In the genomic region with DNA sequence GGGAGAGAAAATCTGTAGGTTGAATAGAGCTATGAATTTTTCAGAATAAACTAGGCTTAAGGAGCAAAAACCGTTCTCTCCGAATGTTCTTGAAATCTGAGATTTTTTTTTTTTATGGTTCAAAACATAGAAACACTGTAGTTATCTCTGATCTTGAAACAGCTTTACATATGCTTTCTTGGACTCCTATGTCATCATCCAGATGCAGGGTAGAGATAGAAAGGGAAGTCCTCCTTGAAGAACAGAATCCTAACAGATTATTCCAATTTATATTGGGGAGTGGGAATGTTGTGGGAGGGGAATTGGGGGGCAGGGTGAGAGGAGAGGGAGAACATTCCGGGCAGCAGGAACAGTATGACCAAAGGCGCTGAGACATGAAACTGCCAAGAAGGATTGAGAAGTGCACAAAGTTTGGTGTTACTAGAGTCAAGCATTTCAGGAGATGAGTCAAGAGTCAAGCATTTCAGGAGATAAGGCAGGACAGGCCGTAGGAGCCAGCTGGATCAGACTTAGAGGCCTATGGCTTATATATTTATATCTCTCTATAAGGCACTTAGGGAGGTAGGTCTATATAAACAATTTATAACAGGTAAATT, we compare ENCODE assay signal across 19 cellular contexts. TPM values are rescaled to one million over a fixed set of nuclear protein-coding genes. Genes with fewer than 3 reads are reported as not detected.
DNase-seq lines count a peak whose midpoint lies in the region; ATAC-seq and TF ChIP-seq lines count a peak whose summit lies in the region.
"Had no signal": no experiment of that assay in that cellular context is flagged by ENCODE, and none has a peak within 500 bp of the region (broad histone marks: within the 10 kb centered on the region; RNA-seq: fewer than 3 reads in every experiment).

No MANE protein-coding gene starts in this region.

- H3K36me3 ChIP-seq in HAP-1 (replicated peaks) = peaks cover 2% of the 10 kb centered on the region; the same call in 1 of the 2 replicates
- H3K36me3 ChIP-seq: esophagus muscularis mucosa, pancreas had no signal

- 67% methylated on average over 5 of the region's 5 CpGs for WGBS in right cardiac atrium

- no peak for TF ChIP-seq CTCF in astrocyte of the spinal cord (IDR thresholded peaks at IDR 0.05; ENCODE audit: low read depth, low read length)

- ATAC-seq in right cardiac atrium = peak; percentile 51 to 71
- ATAC-seq in HG02678 (IDR thresholded peaks at IDR 0.05; ENCODE audit: unreplicated experiment) = no peak
- ATAC-seq: mucosa of descending colon, T-helper 17 cell had no signal

- intact Hi-C loops in right cardiac atrium (cut with DNase I) = no loop called here

- H3K9me3 ChIP-seq in right cardiac atrium (ENCODE audit: control insufficient read depth, low read length) (no peaks in the 10 kb centered on the region), HAP-1 (no peaks in the 10 kb centered on the region)
- H3K9me3 ChIP-seq: esophagus muscularis mucosa, mucosa of descending colon, pancreas had no signal

- peak overlapping the region; percentile 85 for H3K27ac ChIP-seq in right cardiac atrium (ENCODE audit: low read length)
- H3K27ac ChIP-seq: esophagus muscularis mucosa, pancreas had no signal

- in situ Hi-C loops in astrocyte of the spinal cord (cut with HindIII; ENCODE audit: low sequenced_read_pairs) = no loop called here
- in situ Hi-C loops in HAP-1 (cut with MboI; ENCODE audit: low sequenced_read_pairs) = no loop called here

- no peak overlapping the region for H3K4me3 ChIP-seq in astrocyte of the spinal cord (ENCODE audit: low read depth, low read length)
- H3K4me3 ChIP-seq in right cardiac atrium (ENCODE audit: low read length) = no peak overlapping the region
- H3K4me3 ChIP-seq in HAP-1 = no peak overlapping the region
- H3K4me3 ChIP-seq: esophagus muscularis mucosa, mucosa of descending colon, pancreas had no signal

- H3K4me1 ChIP-seq in right cardiac atrium (ENCODE audit: control insufficient read depth, insufficient read depth, low read length) (peaks cover 2% of the 10 kb centered on the region), HAP-1 (no peaks in the 10 kb centered on the region)

- H3K27me3 ChIP-seq in right cardiac atrium (ENCODE audit: control insufficient read depth, insufficient read depth) (no peaks in the 10 kb centered on the region), HAP-1 (ENCODE audit: low read depth) (no peaks in the 10 kb centered on the region)
- H3K27me3 ChIP-seq: esophagus muscularis mucosa, pancreas had no signal

- DNase-seq in 8988T = peak; percentile 29
- DNase-seq in HT1080 (ENCODE audit: low read depth) = peak; percentile 76
- DNase-seq in astrocyte of the spinal cord (ENCODE audit: low read depth, low spot score) = peak; percentile 34
- DNase-seq in right cardiac atrium = no peak
- no peak for DNase-seq in HAP-1 (ENCODE audit: low spot score in 2 of 2)
- no peak for DNase-seq in NCI-H2227 treated with DMSO at 0.1 percent for 48 hours (lab: John Stamatoyannopoulos, UW)
- DNase-seq in NCI-H2081 treated with DMSO at 0.1 percent for 48 hours (lab: John Stamatoyannopoulos, UW) = no peak
- DNase-seq: activated CD4-positive, alpha-beta T cell treated with anti-CD3 and anti-CD28 coated beads for 1 hour; activated naive CD8-positive, alpha-beta T cell treated with anti-CD3 and anti-CD28 coated beads, Interleukin-2, amount 10 ng/mL, durations not matched to agents 7 days and 5 days; activated T-cell treated with anti-CD3 and anti-CD28 coated beads for 4 hours; COR-L47; mucosa of descending colon; NCI-H1092 treated with DMSO at 0.1 percent for 48 hours; pancreas; substantia nigra; T-helper 17 cell had no signal

RNA-seq across cellular contexts. Expression of gene ST3GAL6, which starts 21.9 kb away (rescaled TPM):
- 11.1 and 12.4 TPM in 2 replicates for total RNA-seq in HT1080 (2014; rRNA removed; shearing (Covaris generic))
- polyA plus RNA-seq in HT1080 (2015; cell fraction: cytosol; rRNA removed) = 4.8 and 6.4 TPM in 2 replicates
- 10.0 and 11.5 TPM in 2 replicates for polyA plus RNA-seq in HT1080 (2015; cell fraction: nucleus; rRNA removed)
- 10 to 100 TPM; 27.6 to 29.3 (median 29.1) TPM for total RNA-seq in right cardiac atrium
- polyA plus RNA-seq in right cardiac atrium = 22.8 TPM
- total RNA-seq: NCI-H460 had no signal

Comparison
In these comparisons a context has a peak if more than half of its experiments do, and no peak if none do; other contexts are left out.
1. DNase-seq: peak in 8988T (single experiment), HT1080 (single experiment) and astrocyte of the spinal cord (single experiment); none in right cardiac atrium (0 of 3), HAP-1 (0 of 2), NCI-H2227 treated with DMSO at 0.1 percent for 48 hours (single experiment) and NCI-H2081 treated with DMSO at 0.1 percent for 48 hours (single experiment).